In genomic region chr9:103041961-103042360, GRCh38 we compare ENCODE assay signal across 41 cellular contexts. TPM values are rescaled to one million over a fixed set of nuclear protein-coding genes. Genes with fewer than 3 reads are reported as not detected.
"Had no signal": no experiment of that assay in that cellular context is flagged by ENCODE, and none has a peak within 500 bp of the region (broad histone marks: within the 10 kb centered on the region; RNA-seq: fewer than 3 reads in every experiment).

No MANE protein-coding gene starts in this region.

- H3K4me3 ChIP-seq: adrenal gland, body of pancreas, esophagus squamous epithelium, gastroesophageal sphincter, heart right ventricle had no signal

- ATAC-seq: activated CD4-positive, alpha-beta T cell treated with anti-CD3 and anti-CD28 coated beads for 36 hours; activated CD8-positive, alpha-beta memory T cell treated with anti-CD3 and anti-CD28 coated beads, Interleukin-2, amount 10 ng/mL, durations not matched to agents 7 days and 5 days; activated CD8-positive, alpha-beta T cell treated with anti-CD3 and anti-CD28 coated beads, Interleukin-2, amount 10 ng/mL, durations not matched to agents 7 days and 5 days; activated naive CD8-positive, alpha-beta T cell treated with anti-CD3 and anti-CD28 coated beads, Interleukin-2, amount 50 U/mL, for 24 hours; body of pancreas; effector memory CD8-positive, alpha-beta T cell; gastroesophageal sphincter; heart right ventricle; T-helper 17 cell had no signal

- H3K36me3 ChIP-seq: adrenal gland, esophagus squamous epithelium, gastroesophageal sphincter, heart right ventricle had no signal

- FAIRE-seq: colon, endometrium, endothelial cell of umbilical vein had no signal

- H3K27ac ChIP-seq: adrenal gland, body of pancreas, epithelial cell of prostate, esophagus squamous epithelium, gastroesophageal sphincter, heart right ventricle had no signal

- H3K9me3 ChIP-seq: adrenal gland, body of pancreas, gastroesophageal sphincter had no signal

- H3K4me1 ChIP-seq: adrenal gland, body of pancreas, esophagus squamous epithelium, gastroesophageal sphincter had no signal

- H3K27me3 ChIP-seq: adrenal gland, body of pancreas, esophagus squamous epithelium, gastroesophageal sphincter, heart right ventricle had no signal

- DNase-seq: activated CD4-positive, alpha-beta memory T cell treated with anti-CD3 and anti-CD28 coated beads for 36 hours; activated CD4-positive, alpha-beta T cell treated with anti-CD3 and anti-CD28 coated beads for 36 hours; activated CD4-positive, alpha-beta T cell treated with anti-CD3 and anti-CD28 coated beads, Interleukin-2, amount 10 ng/mL, durations not matched to agents 24 days and 14 days; activated CD4-positive, CD25-positive, alpha-beta regulatory T cell; activated CD4-positive, CD25-positive, alpha-beta regulatory T cell treated with anti-CD3 and anti-CD28 coated beads, Interleukin-2, amount 50 U/mL, for 72 hours; activated CD8-positive, alpha-beta memory T cell treated with anti-CD3 and anti-CD28 coated beads, Interleukin-2, amount 10 ng/mL, durations not matched to agents 7 days and 5 days; activated CD8-positive, alpha-beta memory T cell treated with anti-CD3 and anti-CD28 coated beads, Interleukin-2, amount 50 U/mL, for 4 hours; activated CD8-positive, alpha-beta T cell treated with anti-CD3 and anti-CD28 coated beads, Interleukin-2, amount 10 ng/mL, durations not matched to agents 7 days and 5 days; activated effector memory CD4-positive, alpha-beta T cell treated with anti-CD3 and anti-CD28 coated beads, Interleukin-2, amount 50 U/mL, for 16 hours; activated naive CD4-positive, alpha-beta T cell treated with anti-CD3 and anti-CD28 coated beads for 36 hours; activated naive CD8-positive, alpha-beta T cell treated with anti-CD3 and anti-CD28 coated beads for 36 hours; activated naive CD8-positive, alpha-beta T cell treated with anti-CD3 and anti-CD28 coated beads, Interleukin-2, amount 50 U/mL, for 24 hours; activated T-cell treated with anti-CD3 and anti-CD28 coated beads, Interleukin-2, amount 50 U/mL, for 1 hour; activated T-cell treated with anti-CD3 and anti-CD28 coated beads, Interleukin-2, amount 50 U/mL, for 48 hours; adrenal gland; amygdala; aorta; body of pancreas; caudate nucleus; cortex of kidney; dermis blood vessel endothelial cell; effector CD4-positive, alpha-beta T cell; effector memory CD8-positive, alpha-beta T cell; esophagus squamous epithelium; foreskin melanocyte; heart right ventricle; T-helper 17 cell; T1000 had no signal

RNA-seq across cellular contexts. Expression of gene CYLC2, which starts 46.8 kb away (rescaled TPM):
- total RNA-seq: activated CD4-positive, alpha-beta memory T cell treated with anti-CD3 and anti-CD28 coated beads for 36 hours; activated CD4-positive, alpha-beta T cell treated with anti-CD3 and anti-CD28 coated beads for 36 hours; activated CD4-positive, alpha-beta T cell treated with anti-CD3 and anti-CD28 coated beads, Interleukin-2, amount 10 ng/mL, durations not matched to agents 24 days and 14 days; activated CD8-positive, alpha-beta memory T cell treated with anti-CD3 and anti-CD28 coated beads for 36 hours; activated CD8-positive, alpha-beta memory T cell treated with anti-CD3 and anti-CD28 coated beads, Interleukin-2, amount 10 ng/mL, durations not matched to agents 7 days and 5 days; activated CD8-positive, alpha-beta T cell treated with anti-CD3 and anti-CD28 coated beads, Interleukin-2, amount 10 ng/mL, durations not matched to agents 7 days and 5 days; activated naive CD4-positive, alpha-beta T cell treated with anti-CD3 and anti-CD28 coated beads for 36 hours; activated naive CD8-positive, alpha-beta T cell treated with anti-CD3 and anti-CD28 coated beads for 36 hours; activated T-helper 1 cell treated with anti-CD3 and anti-CD28 coated beads, Interleukin-12 subunit alpha, Interleukin-12 subunit beta, Interleukin-2, Interleukin-4 antibody, amounts not matched to agents 30 ng/mL and 10 ng/mL and 1 ng/mL, durations not matched to agents 14 hours and 24 hours and 36 hours; activated T-helper 2 cell treated with anti-CD3 and anti-CD28 coated beads, Interferon-gamma antibody, Interleukin-2, Interleukin-4, amounts not matched to agents 10 μg/mL and 5 μg/mL and 100 μg/mL, durations not matched to agents 14 hours and 24 hours and 36 hours; adrenal gland; aorta; body of pancreas; chondrocyte; dermis blood vessel endothelial cell; endothelial cell of umbilical vein; esophagus squamous epithelium; fibroblast of lung; fibroblast of villous mesenchyme; glomerular endothelial cell; heart right ventricle; T-helper 17 cell had no signal
- polyA plus RNA-seq: adrenal gland, aorta, endothelial cell of umbilical vein, esophagus, fibroblast of lung, heart right ventricle had no signal
